Comparison of ENCODE assay signal across 32 cellular contexts in genomic region chr11:133747409-133747808, GRCh38.
"Had no signal": no experiment of that assay in that cellular context is flagged by ENCODE, and none has a peak within 500 bp of the region (broad histone marks: within the 10 kb centered on the region; RNA-seq: fewer than 3 reads in every experiment).

No MANE protein-coding gene starts in this region.

- H3K27ac Mint-ChIP-seq: activated naive CD8-positive, alpha-beta T cell; immature natural killer cell; naive thymus-derived CD4-positive, alpha-beta T cell; stimulated activated memory B cell treated with anti-CD40 and anti-IgM and Interleukin-4, amounts not matched to agents 10 μg/mL and 1 μg/mL and 100 μg/mL, for 72 hours; WTC11 had no signal

- H3K4me1 Mint-ChIP-seq: immature natural killer cell; naive thymus-derived CD4-positive, alpha-beta T cell; stimulated activated memory B cell treated with anti-CD40 and anti-IgM and Interleukin-4, amounts not matched to agents 10 μg/mL and 1 μg/mL and 100 μg/mL, for 72 hours; stimulated activated naive CD8-positive, alpha-beta T cell treated with anti-CD3 and anti-CD28 coated beads, Interleukin-15, amount 100 ng/mL, for 72 hours had no signal

- H3K36me3 Mint-ChIP-seq: activated naive CD8-positive, alpha-beta T cell; naive thymus-derived CD4-positive, alpha-beta T cell; stimulated activated memory B cell treated with anti-CD40 and anti-IgM and Interleukin-4, amounts not matched to agents 10 μg/mL and 1 μg/mL and 100 μg/mL, for 72 hours; WTC11 had no signal

- H3K9me3 Mint-ChIP-seq: neural crest cell; stimulated activated naive CD8-positive, alpha-beta T cell treated with anti-CD3 and anti-CD28 coated beads, Interleukin-15, amount 100 ng/mL, for 72 hours had no signal

- DNase-seq: activated CD4-positive, alpha-beta T cell treated with anti-CD3 and anti-CD28 coated beads for 1 hour; activated CD4-positive, alpha-beta T cell treated with anti-CD3 and anti-CD28 coated beads, Interleukin-2, amount 50 U/mL, for 4 hours; activated CD8-positive, alpha-beta memory T cell treated with anti-CD3 and anti-CD28 coated beads for 24 hours; activated effector memory CD4-positive, alpha-beta T cell treated with Interleukin-2 at 50 U/mL for 16 hours; activated naive CD4-positive, alpha-beta T cell treated with Interleukin-2 at 50 U/mL for 16 hours; aorta; body of pancreas; cerebellar nuclear complex; foreskin fibroblast; heart left ventricle; hypothalamus; immature natural killer cell; kidney; left colon; mammary epithelial cell; midbrain; naive thymus-derived CD4-positive, alpha-beta T cell; occipital lobe; stimulated activated CD4-positive, alpha-beta T cell treated with anti-CD3 and anti-CD28 coated beads, Interleukin-1b, Interleukin-23, amount 100 ng/mL, for 48 hours; stimulated activated CD4-positive, alpha-beta T cell treated with anti-CD3 and anti-CD28 coated beads, Interleukin-4, amount 100 ng/mL, for 4 hours; stimulated activated CD8-positive, alpha-beta memory T cell treated with anti-CD3 and anti-CD28 coated beads, Interleukin-4, amount 100 ng/mL, for 48 hours; stimulated activated naive CD8-positive, alpha-beta T cell treated with anti-CD3 and anti-CD28 coated beads, Interleukin-15, amount 100 ng/mL, for 72 hours; substantia nigra; T-helper 2 cell; tibial artery had no signal

- H3K4me3 Mint-ChIP-seq: activated naive CD8-positive, alpha-beta T cell; immature natural killer cell; naive thymus-derived CD4-positive, alpha-beta T cell; neural crest cell; stimulated activated memory B cell treated with anti-CD40 and anti-IgM and Interleukin-4, amounts not matched to agents 10 μg/mL and 1 μg/mL and 100 μg/mL, for 72 hours; stimulated activated naive CD8-positive, alpha-beta T cell treated with anti-CD3 and anti-CD28 coated beads, Interleukin-15, amount 100 ng/mL, for 72 hours; WTC11 had no signal

- ATAC-seq: body of pancreas; esophagus mucosa; heart left ventricle; left colon; naive thymus-derived CD4-positive, alpha-beta T cell; stimulated activated memory B cell treated with anti-CD40 and anti-IgM and Interleukin-4, amounts not matched to agents 10 μg/mL and 1 μg/mL and 100 μg/mL, for 72 hours; stimulated activated naive CD8-positive, alpha-beta T cell treated with anti-CD3 and anti-CD28 coated beads, Interleukin-15, amount 100 ng/mL, for 72 hours; WTC11 had no signal

- H3K27ac ChIP-seq: body of pancreas, coronary artery, heart left ventricle, right atrium auricular region, tibial artery had no signal
